1 cellular context compared by ENCODE assay signal in the genomic region with DNA sequence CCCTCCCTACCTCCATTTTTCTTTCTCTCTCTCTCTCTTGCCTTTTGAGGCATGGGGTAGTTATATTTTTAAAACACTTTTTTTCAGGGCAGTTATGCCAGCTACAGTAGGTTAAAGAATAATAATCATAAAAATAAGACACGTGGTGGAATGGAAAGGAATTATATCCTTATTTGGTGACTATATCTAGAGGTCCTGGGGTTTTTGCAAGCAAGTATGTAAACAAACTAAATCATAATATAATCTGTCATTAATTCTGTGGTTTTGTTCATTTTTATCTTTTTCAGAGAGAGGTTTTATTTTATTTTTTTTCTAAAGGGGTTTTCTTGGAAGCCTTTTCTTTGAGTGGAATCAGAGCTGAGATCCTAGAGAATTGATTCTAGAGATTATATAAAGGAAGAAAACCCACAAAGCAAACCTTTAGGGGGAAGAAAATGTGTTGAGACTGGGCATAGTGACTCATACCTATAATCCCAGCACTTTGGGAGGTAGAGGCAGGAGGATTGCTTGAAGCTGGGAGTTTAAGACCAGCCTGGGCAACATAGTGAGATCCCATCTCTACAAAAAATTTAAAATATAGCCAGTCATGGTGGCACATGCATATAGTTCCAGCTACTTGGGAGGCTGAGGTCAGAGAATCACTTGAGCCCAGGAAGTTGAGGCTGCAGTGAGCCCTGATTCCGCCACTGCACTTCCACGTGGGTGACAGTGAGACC.
TF ChIP-seq lines count a peak whose summit lies in the region.

No MANE protein-coding gene starts in this region.

TF ChIP-seq in GM12878, 131 proteins besides CTCF, POLR2A, EP300 and RAD21 (continued from another document):
- no peak for TF ChIP-seq PRDM15 (CRISPR knock-in tag; IDR thresholded peaks at IDR 0.05)
- TF ChIP-seq ASH2L (IDR thresholded peaks at IDR 0.05; ENCODE audit: borderline replicate concordance, low read depth): no peak
- TF ChIP-seq RB1 (IDR thresholded peaks at IDR 0.05; ENCODE audit: borderline replicate concordance): no peak
- TF ChIP-seq EZH2 (IDR thresholded peaks at IDR 0.05; ENCODE audit: borderline replicate concordance, control insufficient read depth, low read depth, low read length): no peak
- no peak for TF ChIP-seq ATF7 (IDR thresholded peaks at IDR 0.05; ENCODE audit: low read depth)
- TF ChIP-seq, protein P1, sequence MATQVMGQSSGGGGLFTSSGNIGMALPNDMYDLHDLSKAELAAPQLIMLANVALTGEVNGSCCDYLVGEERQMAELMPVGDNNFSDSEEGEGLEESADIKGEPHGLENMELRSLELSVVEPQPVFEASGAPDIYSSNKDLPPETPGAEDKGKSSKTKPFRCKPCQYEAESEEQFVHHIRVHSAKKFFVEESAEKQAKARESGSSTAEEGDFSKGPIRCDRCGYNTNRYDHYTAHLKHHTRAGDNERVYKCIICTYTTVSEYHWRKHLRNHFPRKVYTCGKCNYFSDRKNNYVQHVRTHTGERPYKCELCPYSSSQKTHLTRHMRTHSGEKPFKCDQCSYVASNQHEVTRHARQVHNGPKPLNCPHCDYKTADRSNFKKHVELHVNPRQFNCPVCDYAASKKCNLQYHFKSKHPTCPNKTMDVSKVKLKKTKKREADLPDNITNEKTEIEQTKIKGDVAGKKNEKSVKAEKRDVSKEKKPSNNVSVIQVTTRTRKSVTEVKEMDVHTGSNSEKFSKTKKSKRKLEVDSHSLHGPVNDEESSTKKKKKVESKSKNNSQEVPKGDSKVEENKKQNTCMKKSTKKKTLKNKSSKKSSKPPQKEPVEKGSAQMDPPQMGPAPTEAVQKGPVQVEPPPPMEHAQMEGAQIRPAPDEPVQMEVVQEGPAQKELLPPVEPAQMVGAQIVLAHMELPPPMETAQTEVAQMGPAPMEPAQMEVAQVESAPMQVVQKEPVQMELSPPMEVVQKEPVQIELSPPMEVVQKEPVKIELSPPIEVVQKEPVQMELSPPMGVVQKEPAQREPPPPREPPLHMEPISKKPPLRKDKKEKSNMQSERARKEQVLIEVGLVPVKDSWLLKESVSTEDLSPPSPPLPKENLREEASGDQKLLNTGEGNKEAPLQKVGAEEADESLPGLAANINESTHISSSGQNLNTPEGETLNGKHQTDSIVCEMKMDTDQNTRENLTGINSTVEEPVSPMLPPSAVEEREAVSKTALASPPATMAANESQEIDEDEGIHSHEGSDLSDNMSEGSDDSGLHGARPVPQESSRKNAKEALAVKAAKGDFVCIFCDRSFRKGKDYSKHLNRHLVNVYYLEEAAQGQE (IDR thresholded peaks at IDR 0.05; ENCODE audit: low read depth, low read length): no peak
- no peak for TF ChIP-seq BRCA1 (IDR thresholded peaks at IDR 0.05; ENCODE audit: low read depth, low read length)
- TF ChIP-seq SRF (IDR thresholded peaks at IDR 0.05; ENCODE audit: low read depth in 2 of 2, low read length in 2 of 2): no peak
- no peak for TF ChIP-seq NR2C1 (IDR thresholded peaks at IDR 0.05)
- TF ChIP-seq, protein P2, sequence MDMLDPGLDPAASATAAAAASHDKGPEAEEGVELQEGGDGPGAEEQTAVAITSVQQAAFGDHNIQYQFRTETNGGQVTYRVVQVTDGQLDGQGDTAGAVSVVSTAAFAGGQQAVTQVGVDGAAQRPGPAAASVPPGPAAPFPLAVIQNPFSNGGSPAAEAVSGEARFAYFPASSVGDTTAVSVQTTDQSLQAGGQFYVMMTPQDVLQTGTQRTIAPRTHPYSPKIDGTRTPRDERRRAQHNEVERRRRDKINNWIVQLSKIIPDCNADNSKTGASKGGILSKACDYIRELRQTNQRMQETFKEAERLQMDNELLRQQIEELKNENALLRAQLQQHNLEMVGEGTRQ (IDR thresholded peaks at IDR 0.05; ENCODE audit: borderline replicate concordance, low read depth, low read length): no peak
- TF ChIP-seq IRF4 (IDR thresholded peaks at IDR 0.05; ENCODE audit: low read depth, low read length): no peak
- TF ChIP-seq RELB (IDR thresholded peaks at IDR 0.05; ENCODE audit: low read depth): no peak
- TF ChIP-seq E4F1 (IDR thresholded peaks at IDR 0.05; ENCODE audit: borderline replicate concordance, partially characterized antibody): no peak
- no peak for TF ChIP-seq DPF2 (IDR thresholded peaks at IDR 0.05)
- no peak for TF ChIP-seq POU2F2 (IDR thresholded peaks at IDR 0.05; ENCODE audit: borderline replicate concordance, low read depth, low read length)
- no peak for TF ChIP-seq MTA2 (IDR thresholded peaks at IDR 0.05; ENCODE audit: low read depth)
- no peak for TF ChIP-seq TCF12 (IDR thresholded peaks at IDR 0.05; ENCODE audit: low read depth, low read length)
